In genomic region chr4:38663801-38664703, GRCh38 we compare ENCODE assay signal across 8 cellular contexts. TPM values are rescaled to one million over a fixed set of nuclear protein-coding genes. Genes with fewer than 3 reads are reported as not detected.
A peak's percentile ranks its signal among the peaks of the same experiment; 100 is the strongest.
DNase-seq lines count a peak whose midpoint lies in the region; ATAC-seq and TF ChIP-seq lines count a peak whose summit lies in the region.

TSS of gene KLF3 (plus strand) at chr4:38664199. CDS start at chr4:38680626, 16,427 bp downstream.

- H3K27ac Mint-ChIP-seq in activated CD4-positive, alpha-beta T cell treated with anti-CD3 and anti-CD28 coated beads, Interleukin-2, amount 10 ng/mL, durations not matched to agents 24 days and 14 days: peak within 1 kb of the TSS; percentile 65

- H3K27ac ChIP-seq in AG04450 (ENCODE audit: low read depth, low read length): peak within 1 kb of the TSS; percentile 89
- peak within 1 kb of the TSS; percentile 98 to 99 for H3K27ac ChIP-seq in coronary artery

- H3K9me3 Mint-ChIP-seq in activated CD4-positive, alpha-beta T cell treated with anti-CD3 and anti-CD28 coated beads, Interleukin-2, amount 10 ng/mL, durations not matched to agents 24 days and 14 days: peaks cover 7% of the 10 kb centered on the region

- H3K36me3 Mint-ChIP-seq in activated CD4-positive, alpha-beta T cell treated with anti-CD3 and anti-CD28 coated beads, Interleukin-2, amount 10 ng/mL, durations not matched to agents 24 days and 14 days (ENCODE audit: low read depth): peaks cover 2% of the 10 kb centered on the region

- H3K27me3 ChIP-seq in AG04450 (ENCODE audit: control insufficient read depth, insufficient read depth, low read length): no peaks in the 10 kb centered on the region

- DNase-seq in AG04450 (ENCODE audit: low read depth, low spot score) (peak; percentile 55), NCI-H460 (ENCODE audit: extremely low read depth, low read depth) (peak; percentile 83), coronary artery (ENCODE audit: low spot score) (peak; percentile 98), left colon (peak; percentile 94 to 95)
- DNase-seq in activated CD4-positive, alpha-beta T cell treated with anti-CD3 and anti-CD28 coated beads, Interleukin-2, amount 10 ng/mL, durations not matched to agents 24 days and 14 days: peak; percentile 96
- DNase-seq in stimulated activated CD4-positive, alpha-beta T cell treated with anti-CD3 and anti-CD28 coated beads, Interleukin-1b, Interleukin-23, amount 100 ng/mL, for 4 hours (ENCODE audit: low read depth in 2 of 2): peak; percentile 83 to 85

- peak; percentile 82 for ATAC-seq in GM19025 (IDR thresholded peaks at IDR 0.05; ENCODE audit: low read depth, unreplicated experiment)
- ATAC-seq in HG03196 (IDR thresholded peaks at IDR 0.05; ENCODE audit: unreplicated experiment): peak; percentile 70
- ATAC-seq in left colon: peak; percentile 64

- no peak for TF ChIP-seq CTCF in AG04450 (IDR thresholded peaks at IDR 0.05; ENCODE audit: low read depth, low read length)
- TF ChIP-seq CTCF in coronary artery (IDR thresholded peaks at IDR 0.05): no peak

- CTCF ChIA-PET in AG04450 (lab: Charles Lee): interaction anchor here (0.6 to 1.0 kb wide), 3 partner anchors 11 to 466 kb away, joined by 3 to 9 read pairs (median 3); no protein-coding TSS in a partner anchor

- H3K4me3 Mint-ChIP-seq in activated CD4-positive, alpha-beta T cell treated with anti-CD3 and anti-CD28 coated beads, Interleukin-2, amount 10 ng/mL, durations not matched to agents 24 days and 14 days: peak within 1 kb of the TSS; percentile 76

- peaks cover 40% of the 10 kb centered on the region for H3K4me1 Mint-ChIP-seq in activated CD4-positive, alpha-beta T cell treated with anti-CD3 and anti-CD28 coated beads, Interleukin-2, amount 10 ng/mL, durations not matched to agents 24 days and 14 days

- H3K4me3 ChIP-seq in AG04450 (ENCODE audit: low read depth, low read length): peak within 1 kb of the TSS; percentile 73
- peak within 1 kb of the TSS; percentile 90 for H3K4me3 ChIP-seq in coronary artery

- H3K27me3 Mint-ChIP-seq in activated CD4-positive, alpha-beta T cell treated with anti-CD3 and anti-CD28 coated beads, Interleukin-2, amount 10 ng/mL, durations not matched to agents 24 days and 14 days: peaks cover 47% of the 10 kb centered on the region

- no peaks in the 10 kb centered on the region; the same call in 1 of the 2 replicates for H3K9me3 ChIP-seq in AG04450 (ENCODE audit: control insufficient read depth, insufficient read depth, low read length)

- POLR2A ChIA-PET in AG04450 (lab: Yijun Ruan, JAX): interaction anchor here (0.6 to 1.3 kb wide), 6 partner anchors 28 to 590 kb away, joined by 3 to 4 read pairs (median 3); no protein-coding TSS in a partner anchor

- intact Hi-C loops in activated CD4-positive, alpha-beta T cell treated with anti-CD3 and anti-CD28 coated beads, Interleukin-2, amount 10 ng/mL, durations not matched to agents 24 days and 14 days (cut with micrococcal nuclease): loop anchor here (10.0 kb wide), 1 partner anchor 979 kb away; the partner anchor contains the start of gene RELL1
- intact Hi-C loops in left colon (cut with DNase I, micrococcal nuclease): no loop called here

RNA-seq across cellular contexts. Expression of gene KLF3, which starts in this region (rescaled TPM):
- polyA plus RNA-seq in AG04450 (2011; rRNA removed): 22.1 and 24.3 TPM in 2 replicates
- 33.5 and 46.4 TPM in 2 replicates for polyA minus RNA-seq in AG04450 (2011; rRNA and poly(A)+ RNA removed)
- total RNA-seq in NCI-H460 (2014; rRNA removed; shearing (Covaris generic)): 27.3 and 29.9 TPM in 2 replicates
- 10.8 and 18.0 TPM in 2 replicates for polyA plus RNA-seq in NCI-H460 (2014; cell fraction: nucleus; rRNA removed)
- 0.83 and 1.0 TPM in 2 replicates for total RNA-seq in activated CD4-positive, alpha-beta T cell treated with anti-CD3 and anti-CD28 coated beads, Interleukin-2, amount 10 ng/mL, durations not matched to agents 24 days and 14 days
- total RNA-seq in left colon: 100 to 1,000 TPM; 146 to 153 TPM

Comparison
In these comparisons a context has a peak if more than half of its experiments do, and no peak if none do; other contexts are left out.
1. Peak in every context shown above with its lines: DNase-seq, ATAC-seq, H3K4me3 ChIP-seq and H3K27ac ChIP-seq.
2. RNA of gene KLF3 (total RNA-seq): 146 to 153 TPM in left colon and 27.3 to 29.9 TPM in NCI-H460; 0.83 to 1.0 TPM in activated CD4-positive, alpha-beta T cell treated with anti-CD3 and anti-CD28 coated beads, Interleukin-2, amount 10 ng/mL, durations not matched to agents 24 days and 14 days; every median in the first group is over 10 times any median in the second.